ENCODE assay signal across 8 cellular contexts in genomic region chr3:187318819-187319616, GRCh38. TPM values are rescaled to one million over a fixed set of nuclear protein-coding genes. Genes with fewer than 3 reads are reported as not detected.
A peak's percentile ranks its signal among the peaks of the same experiment; 100 is the strongest.
DNase-seq lines count a peak whose midpoint lies in the region; ATAC-seq and TF ChIP-seq lines count a peak whose summit lies in the region.

No MANE protein-coding gene starts in this region.

- POLR2A ChIA-PET in IMR-90 (lab: Charles Lee; ENCODE audit: unreplicated experiment), result interaction anchor here (0.5 to 1.2 kb wide), 2 partner anchors 182 to 360 kb away, joined by 5 read pairs; no protein-coding TSS in a partner anchor

- peak overlapping the region; percentile 43; the same call in 1 of the 2 replicates for H4K91ac ChIP-seq in IMR-90 (ENCODE audit: insufficient read depth, low read depth, low read length)

- peak overlapping the region; percentile 14; the same call in 1 of the 2 replicates for H3K23ac ChIP-seq in IMR-90 (ENCODE audit: low read depth, low read length)

- no TSS peak for BruUV-seq in IMR-90 (replicated peaks; lab: Mats Ljungman, UMichigan)

- peak overlapping the region; percentile 3; the same call in 1 of the 2 replicates for H3K18ac ChIP-seq in IMR-90 (ENCODE audit: low read depth, low read length)

- H3K9ac ChIP-seq in IMR-90 (ENCODE audit: low read depth, low read length) (peak overlapping the region; percentile 4; the same call in 1 of the 2 replicates), parathyroid adenoma (no peak overlapping the region)

- TF ChIP-seq EP300 in gastroesophageal sphincter (IDR thresholded peaks at IDR 0.05), result no peak

- TF ChIP-seq POLR2A in IMR-90 (IDR thresholded peaks at IDR 0.05; ENCODE audit: low read depth, low read length) (no peak), Peyer's patch (IDR thresholded peaks at IDR 0.05) (no peak), gastroesophageal sphincter (IDR thresholded peaks at IDR 0.05) (no peak)

- in situ Hi-C loops in IMR-90 (cut with MboI; ENCODE audit: low sequenced_read_pairs), result loop anchor here (5.0 kb wide), 2 partner anchors 102 to 358 kb away; no protein-coding TSS in a partner anchor

- peak overlapping the region; percentile 12; the same call in 2 of the 3 replicates for H2BK15ac ChIP-seq in IMR-90 (ENCODE audit: low read depth, low read length)

- peak overlapping the region; percentile 28; the same call in 1 of the 2 replicates for H3K56ac ChIP-seq in IMR-90 (ENCODE audit: extremely low read depth, insufficient read depth, low read length)

- peak; percentile 86 for TF ChIP-seq RAD21 in IMR-90 (IDR thresholded peaks at IDR 0.05; ENCODE audit: low read length)

- TF ChIP-seq CTCF in IMR-90 (conservative IDR thresholded peaks at IDR 0.05; ENCODE audit: low read depth, low read length) (peak; percentile 88), Peyer's patch (IDR thresholded peaks at IDR 0.05) (peak; percentile 48 to 88 (median 82)), gastroesophageal sphincter (IDR thresholded peaks at IDR 0.05) (peak; percentile 73 to 91 (median 82)), parathyroid adenoma (IDR thresholded peaks at IDR 0.05) (peak; percentile 87)

- intact Hi-C loops in IMR-90 (cut with micrococcal nuclease), result loop anchor here (1.0 to 10.0 kb wide), 7 partner anchors 94 to 474 kb away; partner anchors contain the start of gene ADIPOQ

- ATAC-seq in IMR-90 (ENCODE audit: low read depth) (peak; percentile 77), gastroesophageal sphincter (peak; percentile 22), GM18502 (IDR thresholded peaks at IDR 0.05; ENCODE audit: poor library complexity, unreplicated experiment) (no peak), GM21786 (IDR thresholded peaks at IDR 0.05; ENCODE audit: unreplicated experiment) (no peak)

- 100% methylated on average over 1 of the region's 13 CpGs; no CpG with 5 or more reads in 1 of the 2 experiments for WGBS in IMR-90 (ENCODE audit: extremely low coverage in 2 of 2, insufficient read length in 1 of 2), 2 experiments
- 16% methylated on average over 10 to 11 of the region's 13 CpGs for WGBS in gastroesophageal sphincter (ENCODE audit: low coverage in 1 of 2), 2 donors

- H2AK9ac ChIP-seq in IMR-90 (replicated peaks; ENCODE audit: low read depth, low read length, poor library complexity), result no peak overlapping the region

- H3K4me2 ChIP-seq in IMR-90 (ENCODE audit: low read depth, low read length) (peak overlapping the region; percentile 62), parathyroid adenoma (ENCODE audit: low read length) (peak overlapping the region; percentile 53)

- no peak overlapping the region for H3K27ac ChIP-seq in IMR-90 (ENCODE audit: insufficient read depth, low read length)
- H3K27ac ChIP-seq in Peyer's patch, result no peak overlapping the region
- no peak overlapping the region for H3K27ac ChIP-seq in gastroesophageal sphincter
- no peak overlapping the region for H3K27ac ChIP-seq in parathyroid adenoma

- H2BK20ac ChIP-seq in IMR-90 (ENCODE audit: low read depth, low read length), result peak overlapping the region; percentile 73

- peak overlapping the region; percentile 30; the same call in 1 of the 2 replicates for H3K14ac ChIP-seq in IMR-90 (replicated peaks; ENCODE audit: low read depth, low read length)

- H4K5ac ChIP-seq in IMR-90 (ENCODE audit: low read depth, low read length), result no peak overlapping the region

- H3K79me2 ChIP-seq in parathyroid adenoma, result no peaks in the 10 kb centered on the region

- H3K4ac ChIP-seq in IMR-90 (ENCODE audit: low read depth, low read length), result peak overlapping the region; percentile 34; the same call in 1 of the 2 replicates

- dilution Hi-C loops in IMR-90 (cut with HindIII; ENCODE audit: low sequenced_read_pairs, unreplicated experiment), result loop anchor here (25.0 kb wide), 1 partner anchor 368 kb away; no protein-coding TSS in a partner anchor

- H3K36me3 ChIP-seq in IMR-90 (ENCODE audit: control insufficient read depth, insufficient read depth, low read length), result no peaks in the 10 kb centered on the region
- no peaks in the 10 kb centered on the region for H3K36me3 ChIP-seq in Peyer's patch
- no peaks in the 10 kb centered on the region for H3K36me3 ChIP-seq in gastroesophageal sphincter
- no peaks in the 10 kb centered on the region for H3K36me3 ChIP-seq in parathyroid adenoma (ENCODE audit: control insufficient read depth, insufficient read depth, low read length)

- CTCF ChIA-PET in IMR-90 (lab: Yijun Ruan, JAX), result interaction anchor here (0.5 to 8.6 kb wide), 47 partner anchors 8 to 396 kb away, joined by 3 to 168 read pairs (median 4); partner anchors contain the start of genes RPL39L and RTP4

- H3K9me3 ChIP-seq in IMR-90 (ENCODE audit: control insufficient read depth, insufficient read depth, low read length) (no peaks in the 10 kb centered on the region), Peyer's patch (no peaks in the 10 kb centered on the region), gastroesophageal sphincter (no peaks in the 10 kb centered on the region), parathyroid adenoma (ENCODE audit: control insufficient read depth, low read length) (no peaks in the 10 kb centered on the region)

- no peaks in the 10 kb centered on the region for H3K9me1 ChIP-seq in IMR-90 (ENCODE audit: insufficient read depth, low read length)

- H2AFZ ChIP-seq in IMR-90 (replicated peaks; ENCODE audit: low read length, poor library complexity) (peak overlapping the region; percentile 85), parathyroid adenoma (peak overlapping the region; percentile 59)

- peak overlapping the region; percentile 34 to 76; a peak in 2 of 4 replicates for H4K8ac ChIP-seq in IMR-90 (ENCODE audit: low read depth in 2 of 2, low read length in 2 of 2)

- H3K4me1 ChIP-seq in IMR-90 (ENCODE audit: control insufficient read depth, insufficient read depth, low read length) (peaks cover 2% of the 10 kb centered on the region; the same call in 1 of the 2 replicates), Peyer's patch (peaks cover 0 to 9% (median 0%) of the 10 kb centered on the region in 4 donors), gastroesophageal sphincter (peaks cover 0 to 20% (median 7%) of the 10 kb centered on the region in 3 donors), parathyroid adenoma (no peaks in the 10 kb centered on the region)

- peak overlapping the region; percentile 77 for H2BK120ac ChIP-seq in IMR-90 (ENCODE audit: low read depth, low read length)

- no peaks in the 10 kb centered on the region for H4K20me1 ChIP-seq in IMR-90 (ENCODE audit: insufficient read depth, low read length)

- H2AK5ac ChIP-seq in IMR-90 (ENCODE audit: low read depth, low read length), result no peak overlapping the region

- H3K4me3 ChIP-seq in IMR-90 (ENCODE audit: insufficient read depth, low read depth, low read length) (peak overlapping the region; percentile 4; the same call in 1 of the 2 replicates), Peyer's patch (peak overlapping the region in 2 of 4 donors; percentile 14 to 21), gastroesophageal sphincter (peak overlapping the region in 1 of 2 donors; percentile 32), parathyroid adenoma (ENCODE audit: low read depth, low read length) (no peak overlapping the region)

- H3K27me3 ChIP-seq in IMR-90 (ENCODE audit: control insufficient read depth, insufficient read depth, low read length) (peaks cover 10% of the 10 kb centered on the region), Peyer's patch (no peaks in the 10 kb centered on the region), gastroesophageal sphincter (peaks cover 25% of the 10 kb centered on the region), parathyroid adenoma (ENCODE audit: control insufficient read depth, insufficient read depth, low read length) (no peaks in the 10 kb centered on the region)

- DNase-seq in DMS79 (lab: John Stamatoyannopoulos, UW) (peak; percentile 21), IMR-90 (peak; percentile 73), Peyer's patch (peak in 2 of 3 donors; percentile 35 to 63)
- DNase-seq in activated naive CD4-positive, alpha-beta T cell treated with Interleukin-2 at 50 U/mL for 16 hours, result peak; percentile 40

- H2BK5ac ChIP-seq in IMR-90 (ENCODE audit: low read depth, low read length, poor library complexity, severe bottlenecking), result no peak overlapping the region

- H3K79me1 ChIP-seq in IMR-90 (ENCODE audit: low read depth in 1 of 2, low read length in 2 of 2), result no peaks in the 10 kb centered on the region

TF ChIP-seq in IMR-90, 13 proteins besides CTCF, POLR2A, EP300 and RAD21:
- TF ChIP-seq NFE2L2 (IDR thresholded peaks at IDR 0.05; ENCODE audit: low read depth, low read length) (no peak), RFX5 (IDR thresholded peaks at IDR 0.05; ENCODE audit: low read depth, low read length) (no peak), SMC3 (IDR thresholded peaks at IDR 0.05; ENCODE audit: low read depth, low read length) (peak; percentile 93)

RNA-seq across cellular contexts. Expression of gene MASP1, which starts 27.5 kb away (rescaled TPM):
- total RNA-seq in IMR-90 (2012; rRNA removed) (13.1 TPM in 2 replicates), Peyer's patch (1 to 10 TPM in 2 of 4 donors, under 1 TPM in 2; 0.70 to 4.2 (median 1.4) TPM), gastroesophageal sphincter (10 to 100 TPM in 1 of 4 donors, 1 to 10 TPM in 2, not detected in 1; 2.3 to 26.1 (median 5.2) TPM)
- polyA plus RNA-seq in IMR-90 (2012; rRNA removed), result 14.7 and 16.2 TPM in 2 replicates
- polyA plus RNA-seq in IMR-90 (2012; cell fraction: cytosol; rRNA removed), result 23.1 and 36.2 TPM in 2 replicates
- polyA plus RNA-seq in IMR-90 (2012; cell fraction: nucleus; rRNA removed; ENCODE audit: low replicate concordance), result 15.5 and 19.8 TPM in 2 replicates

RNA-seq across cellular contexts. Expression of gene RTP4, which starts 49.2 kb away (rescaled TPM):
- total RNA-seq in IMR-90 (2012; rRNA removed) (not detected in 2 replicates), Peyer's patch (10 to 100 TPM in 1 of 4 donors, 1 to 10 TPM in 3; 3.5 to 12.4 (median 5.6) TPM), gastroesophageal sphincter (1 to 10 TPM in 2 of 4 donors, under 1 TPM in 2; 0.32 to 3.0 (median 0.91) TPM)
- not detected in 2 replicates for polyA plus RNA-seq in IMR-90 (2012; rRNA removed)
- polyA plus RNA-seq in IMR-90 (2012; cell fraction: cytosol; rRNA removed), result 0.02 TPM in 1 of 2 replicates, not detected in the other
- not detected in 2 replicates for polyA plus RNA-seq in IMR-90 (2012; cell fraction: nucleus; rRNA removed; ENCODE audit: low replicate concordance)

Comparison
In these comparisons a context has a peak if more than half of its experiments do, and no peak if none do; other contexts are left out.
1. DNase-seq: peak in every context shown above with its lines; median percentile 73 in IMR-90; 49 in Peyer's patch; 40 in activated naive CD4-positive, alpha-beta T cell treated with Interleukin-2 at 50 U/mL for 16 hours; 21 in DMS79.
2. ATAC-seq: peak in IMR-90 (single experiment) and gastroesophageal sphincter (single experiment); none in GM18502 (single experiment) and GM21786 (single experiment).
3. Peak in every context shown above with its lines, with median percentiles within 50 percentile points of each other: CTCF ChIP-seq.